In the genomic region with DNA sequence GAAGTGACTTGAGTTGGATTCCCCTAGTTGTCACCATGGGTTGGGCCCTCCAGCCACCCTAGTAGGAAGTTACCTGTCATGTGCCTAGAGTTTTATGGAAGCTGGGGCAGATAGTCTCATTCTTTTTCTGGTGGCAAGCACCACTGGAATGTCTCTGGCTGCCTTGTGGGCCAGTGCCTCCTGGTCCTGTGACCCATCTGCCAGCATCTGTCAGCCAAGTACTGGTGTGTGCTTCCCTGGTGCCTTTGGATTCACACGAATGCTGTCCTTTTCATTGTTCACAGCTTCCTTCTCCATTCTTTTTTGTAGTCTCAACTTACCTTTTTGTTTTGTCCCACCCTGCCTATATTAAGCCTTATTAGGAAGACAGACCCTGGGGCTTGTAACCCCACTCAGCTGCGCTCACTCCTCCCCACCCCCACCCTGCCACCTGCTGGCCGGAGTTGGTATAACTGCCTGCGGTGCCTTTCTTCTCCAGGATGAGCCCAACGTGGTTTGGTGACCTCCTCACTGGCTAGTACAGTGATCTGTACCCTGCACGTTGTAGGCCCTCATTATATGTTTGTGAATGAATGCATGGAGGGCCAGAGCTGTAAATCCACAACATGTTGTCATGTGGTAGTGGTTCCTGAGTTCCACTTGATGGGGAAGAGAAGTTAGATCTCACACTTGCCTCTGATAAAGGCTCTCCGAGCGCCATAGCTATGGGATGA, we compare ENCODE assay signal across 8 cellular contexts.
DNase-seq lines count a peak whose midpoint lies in the region; ATAC-seq and TF ChIP-seq lines count a peak whose summit lies in the region.

No MANE protein-coding gene starts in this region.

- H3K4me3 ChIP-seq in WI38 (ENCODE audit: low read depth, low read length) (no peak overlapping the region), choroid plexus epithelial cell (ENCODE audit: low read depth, low read length) (no peak overlapping the region), mesenchymal stem cell (ENCODE audit: insufficient read depth in 1 of 2, low read depth in 1 of 2, low read length in 2 of 2) (no peak overlapping the region)

- 26% methylated on average over 8 of the region's 8 CpGs for WGBS in mesenchymal stem cell

- H2AFZ ChIP-seq in mesenchymal stem cell (ENCODE audit: low read depth, low read length) = no peak overlapping the region

- no peak overlapping the region for H3K4ac ChIP-seq in mesenchymal stem cell (ENCODE audit: low read depth in 1 of 2, low read length in 2 of 2)

- peak; percentile 25 for ATAC-seq in stimulated activated effector memory CD8-positive, alpha-beta T cell treated with anti-CD3 and anti-CD28 coated beads, Interleukin-12 subunit alpha, Interleukin-12 subunit beta, amount 100 ng/mL, for 72 hours

- H3K79me1 ChIP-seq in mesenchymal stem cell (replicated peaks; ENCODE audit: low read length, poor library complexity, severe bottlenecking) = peaks cover 34% of the 10 kb centered on the region

- H2BK5ac ChIP-seq in mesenchymal stem cell (ENCODE audit: low read depth, low read length, poor library complexity, severe bottlenecking) = no peak overlapping the region

- H4K91ac ChIP-seq in mesenchymal stem cell (ENCODE audit: low read length) = no peak overlapping the region

- no peak overlapping the region for H2BK12ac ChIP-seq in mesenchymal stem cell (ENCODE audit: low read length in 2 of 2)

- H3K27ac Mint-ChIP-seq in stimulated activated effector memory CD8-positive, alpha-beta T cell treated with anti-CD3 and anti-CD28 coated beads, Interleukin-12 subunit alpha, Interleukin-12 subunit beta, amount 100 ng/mL, for 72 hours = no peak overlapping the region

- no peaks in the 10 kb centered on the region for H3K9me3 Mint-ChIP-seq in stimulated activated effector memory CD8-positive, alpha-beta T cell treated with anti-CD3 and anti-CD28 coated beads, Interleukin-12 subunit alpha, Interleukin-12 subunit beta, amount 100 ng/mL, for 72 hours

- H3K4me2 ChIP-seq in mesenchymal stem cell (ENCODE audit: low read length, poor library complexity, severe bottlenecking) = no peak overlapping the region

- DNase-seq in DMS114 treated with DMSO at 0.1 percent for 48 hours (lab: John Stamatoyannopoulos, UW; ENCODE audit: unreplicated experiment) (peak; percentile 36), LHCN-M2 (ENCODE audit: low read depth) (peak; percentile 46), choroid plexus epithelial cell (ENCODE audit: low read depth) (peak; percentile 51), mesenchymal stem cell (peak; percentile 53), NCI-H128 (lab: John Stamatoyannopoulos, UW; ENCODE audit: unreplicated experiment) (no peak), MV-4-11 (lab: John Stamatoyannopoulos, UW) (no peak)
- peak; percentile 44 to 74 for DNase-seq in stimulated activated effector memory CD8-positive, alpha-beta T cell treated with anti-CD3 and anti-CD28 coated beads, Interleukin-12 subunit alpha, Interleukin-12 subunit beta, amount 100 ng/mL, for 72 hours (ENCODE audit: low spot score in 2 of 2)

- H3K36me3 Mint-ChIP-seq in stimulated activated effector memory CD8-positive, alpha-beta T cell treated with anti-CD3 and anti-CD28 coated beads, Interleukin-12 subunit alpha, Interleukin-12 subunit beta, amount 100 ng/mL, for 72 hours = no peaks in the 10 kb centered on the region

- TF ChIP-seq CTCF in WI38 (IDR thresholded peaks at IDR 0.05; ENCODE audit: low read depth, low read length) (peak; percentile 90), choroid plexus epithelial cell (conservative IDR thresholded peaks at IDR 0.05; ENCODE audit: low read depth, low read length) (peak; percentile 95)

- H3K23ac ChIP-seq in mesenchymal stem cell (ENCODE audit: low read length in 2 of 2) = no peak overlapping the region

- H3K4me1 ChIP-seq in mesenchymal stem cell (ENCODE audit: control insufficient read depth, insufficient read depth, low read depth, low read length) = peaks cover 51% of the 10 kb centered on the region

- no peak overlapping the region for H3K14ac ChIP-seq in mesenchymal stem cell (ENCODE audit: low read length in 2 of 2)

- no peak overlapping the region for H2BK15ac ChIP-seq in mesenchymal stem cell (ENCODE audit: low read depth, poor library complexity, severe bottlenecking)

- peak overlapping the region in 1 of 2 experiments; percentile 6 for H3K18ac ChIP-seq in mesenchymal stem cell (ENCODE audit: low read depth in 1 of 2, low read length in 2 of 2)

- H2AK5ac ChIP-seq in mesenchymal stem cell (ENCODE audit: low read length, severe bottlenecking) = peak overlapping the region; percentile 83

- no peaks in the 10 kb centered on the region for H3K9me3 ChIP-seq in mesenchymal stem cell (ENCODE audit: control insufficient read depth, low read length)

- no peak overlapping the region for H4K8ac ChIP-seq in mesenchymal stem cell (ENCODE audit: low read length)

- peaks cover 3 to 51% of the 10 kb centered on the region in 2 experiments for H3K27me3 ChIP-seq in mesenchymal stem cell (ENCODE audit: control insufficient read depth in 1 of 2, insufficient read depth in 1 of 2, low read length in 2 of 2)

- no peak overlapping the region for H3K4me3 Mint-ChIP-seq in stimulated activated effector memory CD8-positive, alpha-beta T cell treated with anti-CD3 and anti-CD28 coated beads, Interleukin-12 subunit alpha, Interleukin-12 subunit beta, amount 100 ng/mL, for 72 hours

- H3K9ac ChIP-seq in mesenchymal stem cell (ENCODE audit: low read length) = no peak overlapping the region

- no peak overlapping the region for H3K27ac ChIP-seq in mesenchymal stem cell (ENCODE audit: low read length, poor library complexity, severe bottlenecking)

- H3K36me3 ChIP-seq in mesenchymal stem cell (ENCODE audit: control insufficient read depth in 1 of 2, insufficient read depth in 2 of 2, low read depth in 1 of 2, low read length in 2 of 2) = peaks cover 0 to 5% of the 10 kb centered on the region in 2 experiments

- peaks cover 14% of the 10 kb centered on the region for H3K4me1 Mint-ChIP-seq in stimulated activated effector memory CD8-positive, alpha-beta T cell treated with anti-CD3 and anti-CD28 coated beads, Interleukin-12 subunit alpha, Interleukin-12 subunit beta, amount 100 ng/mL, for 72 hours

- H2BK120ac ChIP-seq in mesenchymal stem cell (ENCODE audit: low read depth, low read length) = no peak overlapping the region

Comparison
In these comparisons a context has a peak if more than half of its experiments do, and no peak if none do; other contexts are left out.
1. DNase-seq: peak in DMS114 treated with DMSO at 0.1 percent for 48 hours (single experiment), LHCN-M2 (single experiment), choroid plexus epithelial cell (single experiment), mesenchymal stem cell (single experiment) and stimulated activated effector memory CD8-positive, alpha-beta T cell treated with anti-CD3 and anti-CD28 coated beads, Interleukin-12 subunit alpha, Interleukin-12 subunit beta, amount 100 ng/mL, for 72 hours (2 of 2); none in NCI-H128 (single experiment) and MV-4-11 (single experiment).